ENCODE assay signal across 18 cellular contexts in the genomic region with DNA sequence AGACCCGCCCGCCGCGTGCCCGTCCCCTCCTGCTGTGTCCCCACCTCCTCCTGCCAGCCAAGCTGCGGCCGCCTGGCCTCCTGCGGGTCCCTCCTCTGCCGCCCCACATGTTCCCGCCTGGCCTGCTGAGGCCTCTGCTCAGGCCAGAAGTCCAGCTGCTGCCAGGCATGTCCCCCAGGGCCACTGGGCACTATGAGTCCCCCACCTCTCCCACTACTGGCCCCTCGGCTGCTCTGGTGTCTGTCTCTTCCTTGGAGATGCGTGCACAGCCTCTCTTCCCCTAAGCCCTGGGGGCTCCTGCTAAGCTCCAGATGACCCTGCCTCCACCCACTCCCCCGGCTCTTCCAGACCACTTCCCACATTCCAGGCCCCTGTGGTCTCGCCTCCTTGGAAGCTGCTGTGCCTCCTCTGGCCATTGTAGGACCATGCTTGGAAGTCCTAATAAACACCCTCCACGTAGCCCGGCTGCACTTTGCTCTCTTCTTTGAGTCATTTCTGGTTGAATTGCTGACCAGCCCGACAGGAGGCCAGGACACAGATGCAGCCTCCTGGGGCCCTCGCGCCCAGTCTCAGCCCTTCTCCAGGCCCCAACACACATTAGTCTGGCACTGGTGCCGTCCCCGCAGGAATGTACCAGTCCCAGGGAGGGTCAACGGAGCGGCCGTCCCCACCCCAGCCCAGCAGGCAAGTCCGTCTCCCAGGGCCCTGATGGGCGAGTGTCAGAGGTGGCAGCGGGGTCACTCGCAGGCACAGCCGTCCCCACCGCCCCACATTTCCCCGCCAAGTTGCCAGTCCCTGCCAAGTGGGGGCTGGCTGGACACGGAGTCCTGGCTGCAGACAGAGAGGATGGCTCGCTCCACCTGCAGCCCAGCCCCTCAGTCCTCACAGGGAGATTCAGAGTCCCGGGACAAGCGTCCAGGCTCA. TPM values are rescaled to one million over a fixed set of nuclear protein-coding genes. Genes with fewer than 3 reads are reported as not detected.
A peak's percentile ranks its signal among the peaks of the same experiment; 100 is the strongest.
DNase-seq lines count a peak whose midpoint lies in the region; ATAC-seq lines count a peak whose summit lies in the region.
"Had no signal": no experiment of that assay in that cellular context is flagged by ENCODE, and none has a peak within 500 bp of the region (broad histone marks: within the 10 kb centered on the region; RNA-seq: fewer than 3 reads in every experiment).

No MANE protein-coding gene starts in this region.

- no peak overlapping the region for H2BK5ac ChIP-seq in mesenchymal stem cell (ENCODE audit: low read depth, low read length, poor library complexity, severe bottlenecking)

- no peak overlapping the region for H3K4me3 ChIP-seq in mesenchymal stem cell (ENCODE audit: insufficient read depth in 1 of 2, low read depth in 1 of 2, low read length in 2 of 2)

- H4K8ac ChIP-seq in mesenchymal stem cell (ENCODE audit: low read length): no peak overlapping the region

- no peak overlapping the region for H3K18ac ChIP-seq in mesenchymal stem cell (ENCODE audit: low read depth in 1 of 2, low read length in 2 of 2)

- no peak overlapping the region for H3K27ac ChIP-seq in mesenchymal stem cell (ENCODE audit: low read length, poor library complexity, severe bottlenecking)

- WGBS in mesenchymal stem cell: 30% methylated on average over 35 of the region's 35 CpGs

- H3K4me1 ChIP-seq in mesenchymal stem cell (ENCODE audit: control insufficient read depth, insufficient read depth, low read depth, low read length): peaks cover 12% of the 10 kb centered on the region

- H3K4me2 ChIP-seq in mesenchymal stem cell (ENCODE audit: low read length, poor library complexity, severe bottlenecking): no peak overlapping the region

- H2BK15ac ChIP-seq in mesenchymal stem cell (ENCODE audit: low read depth, poor library complexity, severe bottlenecking): no peak overlapping the region

- H3K79me1 ChIP-seq in mesenchymal stem cell (replicated peaks; ENCODE audit: low read length, poor library complexity, severe bottlenecking): no peaks in the 10 kb centered on the region

- H3K36me3 Mint-ChIP-seq in stimulated activated effector memory CD8-positive, alpha-beta T cell treated with anti-CD3 and anti-CD28 coated beads, Interleukin-12 subunit alpha, Interleukin-12 subunit beta, amount 100 ng/mL, for 72 hours: no peaks in the 10 kb centered on the region
- H3K36me3 Mint-ChIP-seq: activated naive CD8-positive, alpha-beta T cell treated with anti-CD3 and anti-CD28 coated beads, Interleukin-2, amount 10 ng/mL, durations not matched to agents 7 days and 5 days; T-cell had no signal

- H3K4me3 Mint-ChIP-seq in stimulated activated effector memory CD8-positive, alpha-beta T cell treated with anti-CD3 and anti-CD28 coated beads, Interleukin-12 subunit alpha, Interleukin-12 subunit beta, amount 100 ng/mL, for 72 hours: no peak overlapping the region
- H3K4me3 Mint-ChIP-seq: activated B cell treated with CpG ODN at 0.5 μM for 24 hours; activated naive CD8-positive, alpha-beta T cell treated with anti-CD3 and anti-CD28 coated beads, Interleukin-2, amount 10 ng/mL, durations not matched to agents 7 days and 5 days; CD4-positive, alpha-beta T cell; T-cell had no signal

- H3K4me1 Mint-ChIP-seq in stimulated activated effector memory CD8-positive, alpha-beta T cell treated with anti-CD3 and anti-CD28 coated beads, Interleukin-12 subunit alpha, Interleukin-12 subunit beta, amount 100 ng/mL, for 72 hours: peaks cover 52% of the 10 kb centered on the region
- H3K4me1 Mint-ChIP-seq: activated B cell treated with CpG ODN at 0.5 μM for 24 hours; activated naive CD8-positive, alpha-beta T cell treated with anti-CD3 and anti-CD28 coated beads, Interleukin-2, amount 10 ng/mL, durations not matched to agents 7 days and 5 days had no signal

- peaks cover 6% of the 10 kb centered on the region for H3K9me3 Mint-ChIP-seq in stimulated activated effector memory CD8-positive, alpha-beta T cell treated with anti-CD3 and anti-CD28 coated beads, Interleukin-12 subunit alpha, Interleukin-12 subunit beta, amount 100 ng/mL, for 72 hours
- H3K9me3 Mint-ChIP-seq: activated naive CD8-positive, alpha-beta T cell treated with anti-CD3 and anti-CD28 coated beads, Interleukin-2, amount 10 ng/mL, durations not matched to agents 7 days and 5 days; CD4-positive, alpha-beta T cell had no signal

- peak overlapping the region in 1 of 2 experiments; percentile 31 for H3K14ac ChIP-seq in mesenchymal stem cell (ENCODE audit: low read length in 2 of 2)

- H3K4ac ChIP-seq in mesenchymal stem cell (ENCODE audit: low read depth in 1 of 2, low read length in 2 of 2): no peak overlapping the region

- H2BK120ac ChIP-seq in mesenchymal stem cell (ENCODE audit: low read depth, low read length): no peak overlapping the region

- no peak for ATAC-seq in stimulated activated effector memory CD8-positive, alpha-beta T cell treated with anti-CD3 and anti-CD28 coated beads, Interleukin-12 subunit alpha, Interleukin-12 subunit beta, amount 100 ng/mL, for 72 hours
- no peak for ATAC-seq in HG03139 (IDR thresholded peaks at IDR 0.05; ENCODE audit: unreplicated experiment)
- ATAC-seq: T-cell had no signal

- peak overlapping the region; percentile 70 for H3K27ac Mint-ChIP-seq in stimulated activated effector memory CD8-positive, alpha-beta T cell treated with anti-CD3 and anti-CD28 coated beads, Interleukin-12 subunit alpha, Interleukin-12 subunit beta, amount 100 ng/mL, for 72 hours
- H3K27ac Mint-ChIP-seq: activated B cell treated with CpG ODN at 0.5 μM for 24 hours; activated naive CD8-positive, alpha-beta T cell treated with anti-CD3 and anti-CD28 coated beads, Interleukin-2, amount 10 ng/mL, durations not matched to agents 7 days and 5 days; CD4-positive, alpha-beta T cell had no signal

- no peak overlapping the region for H3K9ac ChIP-seq in mesenchymal stem cell (ENCODE audit: low read length)

- H2AFZ ChIP-seq in mesenchymal stem cell (ENCODE audit: low read depth, low read length): peak overlapping the region; percentile 19

- no peak overlapping the region for H2BK12ac ChIP-seq in mesenchymal stem cell (ENCODE audit: low read length in 2 of 2)

- H4K91ac ChIP-seq in mesenchymal stem cell (ENCODE audit: low read length): no peak overlapping the region

- no peaks in the 10 kb centered on the region for H3K36me3 ChIP-seq in mesenchymal stem cell (ENCODE audit: control insufficient read depth in 1 of 2, insufficient read depth in 2 of 2, low read depth in 1 of 2, low read length in 2 of 2)

- peak; percentile 52 for DNase-seq in activated CD8-positive, alpha-beta memory T cell treated with anti-CD3 and anti-CD28 coated beads for 24 hours
- no peak for DNase-seq in activated CD8-positive, alpha-beta memory T cell treated with anti-CD3 and anti-CD28 coated beads, Interleukin-2, amount 50 U/mL, for 4 hours
- peak; percentile 14 for DNase-seq in astrocyte of the hippocampus (ENCODE audit: low read depth, low spot score)
- DNase-seq in mesenchymal stem cell: no peak
- peak in 1 of 2 donors; percentile 30 for DNase-seq in stimulated activated effector memory CD8-positive, alpha-beta T cell treated with anti-CD3 and anti-CD28 coated beads, Interleukin-12 subunit alpha, Interleukin-12 subunit beta, amount 100 ng/mL, for 72 hours (ENCODE audit: low spot score in 2 of 2)
- DNase-seq in DMS53 (lab: John Stamatoyannopoulos, UW): no peak
- no peak for DNase-seq in HT-29 (ENCODE audit: low spot score)
- DNase-seq: activated B cell treated with CpG ODN at 0.5 μM for 24 hours; activated naive CD8-positive, alpha-beta T cell treated with anti-CD3 and anti-CD28 coated beads, Interleukin-2, amount 10 ng/mL, durations not matched to agents 7 days and 5 days; CD4-positive, alpha-beta T cell; NCI-H2081; T-cell had no signal

- peaks cover 67 to 75% of the 10 kb centered on the region in 2 experiments for H3K27me3 ChIP-seq in mesenchymal stem cell (ENCODE audit: control insufficient read depth in 1 of 2, insufficient read depth in 1 of 2, low read length in 2 of 2)

- H3K9me3 ChIP-seq in mesenchymal stem cell (ENCODE audit: control insufficient read depth, low read length): peaks cover 10% of the 10 kb centered on the region

- no peak overlapping the region for H2AK5ac ChIP-seq in mesenchymal stem cell (ENCODE audit: low read length, severe bottlenecking)

- H3K23ac ChIP-seq in mesenchymal stem cell (ENCODE audit: low read length in 2 of 2): peak overlapping the region in 1 of 2 experiments; percentile 64

RNA-seq across cellular contexts. Expression of a gene that starts 1.1 kb away (rescaled TPM):
- not detected for polyA plus RNA-seq in mesenchymal stem cell (2013, experiment 1 of 2)
- polyA plus RNA-seq in mesenchymal stem cell (2013, experiment 2 of 2): not detected
- total RNA-seq in HT-29 (2014; rRNA removed; shearing (Covaris generic)): not detected in 2 replicates
- total RNA-seq: activated B cell treated with CpG ODN at 0.5 μM for 24 hours; activated naive CD8-positive, alpha-beta T cell treated with anti-CD3 and anti-CD28 coated beads, Interleukin-2, amount 10 ng/mL, durations not matched to agents 7 days and 5 days; CD4-positive, alpha-beta T cell; cerebellum; G401; MCF 10A; posterior vena cava; RPMI7951; T-cell had no signal

RNA-seq across cellular contexts. Expression of a gene that starts 13.3 kb away (rescaled TPM):
- polyA plus RNA-seq in mesenchymal stem cell (2013, experiment 1 of 2): not detected
- polyA plus RNA-seq in mesenchymal stem cell (2013, experiment 2 of 2): not detected
- total RNA-seq in HT-29 (2014; rRNA removed; shearing (Covaris generic)): not detected in 2 replicates
- total RNA-seq: activated B cell treated with CpG ODN at 0.5 μM for 24 hours; activated naive CD8-positive, alpha-beta T cell treated with anti-CD3 and anti-CD28 coated beads, Interleukin-2, amount 10 ng/mL, durations not matched to agents 7 days and 5 days; CD4-positive, alpha-beta T cell; G401; MCF 10A; RPMI7951; T-cell had no signal

RNA-seq across cellular contexts. Expression of a gene that starts 16.1 kb away (rescaled TPM):
- not detected for polyA plus RNA-seq in mesenchymal stem cell (2013, experiment 1 of 2)
- not detected for polyA plus RNA-seq in mesenchymal stem cell (2013, experiment 2 of 2)
- not detected in 2 replicates for total RNA-seq in HT-29 (2014; rRNA removed; shearing (Covaris generic))
- total RNA-seq: activated B cell treated with CpG ODN at 0.5 μM for 24 hours; activated naive CD8-positive, alpha-beta T cell treated with anti-CD3 and anti-CD28 coated beads, Interleukin-2, amount 10 ng/mL, durations not matched to agents 7 days and 5 days; CD4-positive, alpha-beta T cell; cerebellum; G401; MCF 10A; posterior vena cava; RPMI7951; T-cell had no signal

RNA-seq across cellular contexts. Expression of a gene that starts 31.3 kb away (rescaled TPM):
- polyA plus RNA-seq in mesenchymal stem cell (2013, experiment 1 of 2): not detected
- not detected for polyA plus RNA-seq in mesenchymal stem cell (2013, experiment 2 of 2)
- not detected in 2 replicates for total RNA-seq in HT-29 (2014; rRNA removed; shearing (Covaris generic))
- total RNA-seq: activated B cell treated with CpG ODN at 0.5 μM for 24 hours; activated naive CD8-positive, alpha-beta T cell treated with anti-CD3 and anti-CD28 coated beads, Interleukin-2, amount 10 ng/mL, durations not matched to agents 7 days and 5 days; CD4-positive, alpha-beta T cell; cerebellum; G401; MCF 10A; RPMI7951; T-cell had no signal

RNA-seq across cellular contexts. Expression of a gene that starts 40.3 kb away (rescaled TPM):
- not detected for polyA plus RNA-seq in mesenchymal stem cell (2013, experiment 1 of 2)
- polyA plus RNA-seq in mesenchymal stem cell (2013, experiment 2 of 2): not detected
- total RNA-seq in HT-29 (2014; rRNA removed; shearing (Covaris generic)): not detected in 2 replicates
- total RNA-seq: activated B cell treated with CpG ODN at 0.5 μM for 24 hours; activated naive CD8-positive, alpha-beta T cell treated with anti-CD3 and anti-CD28 coated beads, Interleukin-2, amount 10 ng/mL, durations not matched to agents 7 days and 5 days; CD4-positive, alpha-beta T cell; cerebellum; G401; MCF 10A; posterior vena cava; RPMI7951; T-cell had no signal

Comparison
In these comparisons a context has a peak if more than half of its experiments do, and no peak if none do; other contexts are left out.
1. DNase-seq: peak in activated CD8-positive, alpha-beta memory T cell treated with anti-CD3 and anti-CD28 coated beads for 24 hours (single experiment) and astrocyte of the hippocampus (single experiment); none in activated CD8-positive, alpha-beta memory T cell treated with anti-CD3 and anti-CD28 coated beads, Interleukin-2, amount 50 U/mL, for 4 hours (single experiment), mesenchymal stem cell (single experiment), DMS53 (single experiment) and HT-29 (single experiment).